In genomic region chr7:26356929-26357792, GRCh38 we compare ENCODE assay signal across 1 cellular context.
TF ChIP-seq lines count a peak whose summit lies in the region.

No MANE protein-coding gene starts in this region.

TF ChIP-seq in HepG2, 621 proteins besides CTCF, POLR2A, EP300 and RAD21 (continued from another document):
- TF ChIP-seq ZNF142 (CRISPR knock-in tag; IDR thresholded peaks at IDR 0.05) (no peak), HNF4G (IDR thresholded peaks at IDR 0.05; ENCODE audit: borderline replicate concordance, low read depth, low read length) (peak; percentile 31; the same call in 1 of the 2 replicates), HNF4G (CRISPR knock-in tag; IDR thresholded peaks at IDR 0.05; ENCODE audit: borderline replicate concordance, low read depth) (no peak)
TF ChIP-seq in HepG2: peak in this region for 4.
